ENCODE assay signal across 1 cellular context in genomic region chr4:38223801-38224236, GRCh38.
TF ChIP-seq lines count a peak whose summit lies in the region.

No MANE protein-coding gene starts in this region.

TF ChIP-seq in HepG2, 621 proteins besides CTCF, POLR2A, EP300 and RAD21 (continued from another document and continues in another):
- TF ChIP-seq HNRNPK (IDR thresholded peaks at IDR 0.05; ENCODE audit: low read depth, low read length, poor library complexity, severe bottlenecking) (no peak), FOXP4 (CRISPR knock-in tag; IDR thresholded peaks at IDR 0.05) (peak; percentile 92), HNF4G (IDR thresholded peaks at IDR 0.05; ENCODE audit: borderline replicate concordance, low read depth, low read length) (peak; percentile 17; the same call in 1 of the 2 replicates), HNF4G (CRISPR knock-in tag; IDR thresholded peaks at IDR 0.05; ENCODE audit: borderline replicate concordance, low read depth) (no peak), ZFX (CRISPR knock-in tag; IDR thresholded peaks at IDR 0.05; ENCODE audit: low read depth) (peak; percentile 19; the same call in 1 of the 2 replicates), ZNF530 (CRISPR knock-in tag; IDR thresholded peaks at IDR 0.05; ENCODE audit: low read depth) (no peak), WIZ (CRISPR knock-in tag; IDR thresholded peaks at IDR 0.05) (no peak), ZNF513 (CRISPR knock-in tag; conservative IDR thresholded peaks at IDR 0.05) (no peak), ATRX (CRISPR knock-in tag; IDR thresholded peaks at IDR 0.05; ENCODE audit: borderline replicate concordance) (no peak), TERF1 (CRISPR knock-in tag; IDR thresholded peaks at IDR 0.05) (no peak), SP1 (IDR thresholded peaks at IDR 0.05) (no peak), SP1 (CRISPR knock-in tag; IDR thresholded peaks at IDR 0.05) (no peak), ZNF276 (CRISPR knock-in tag; IDR thresholded peaks at IDR 0.05; ENCODE audit: low read depth) (0 out of 2 replicates have a peak, but pooled peaks have one; percentile 21), REPIN1 (CRISPR knock-in tag; IDR thresholded peaks at IDR 0.05; ENCODE audit: borderline replicate concordance, low read depth) (no peak), NR2F2 (IDR thresholded peaks at IDR 0.05; ENCODE audit: borderline replicate concordance, low read depth) (peak; percentile 77), REXO4 (CRISPR knock-in tag; IDR thresholded peaks at IDR 0.05; ENCODE audit: borderline replicate concordance) (no peak), THYN1 (CRISPR knock-in tag; IDR thresholded peaks at IDR 0.05; ENCODE audit: borderline replicate concordance, low read depth) (no peak), LBX2 (CRISPR knock-in tag; IDR thresholded peaks at IDR 0.05; ENCODE audit: borderline replicate concordance) (no peak), PITX1 (CRISPR knock-in tag; IDR thresholded peaks at IDR 0.05) (peak; percentile 62), NPAS2 (CRISPR knock-in tag; IDR thresholded peaks at IDR 0.05; ENCODE audit: borderline replicate concordance) (no peak), NONO (IDR thresholded peaks at IDR 0.05) (no peak), NONO (CRISPR knock-in tag; conservative IDR thresholded peaks at IDR 0.05) (0 out of 2 replicates have a peak, but pooled peaks have one; percentile 30), SRSF1 (optimal IDR thresholded peaks at IDR 0.05; ENCODE audit: low read depth, low read length) (no peak), ZFAT (CRISPR knock-in tag; conservative IDR thresholded peaks at IDR 0.05) (no peak), HDAC2 (CRISPR knock-in tag; IDR thresholded peaks at IDR 0.05) (peak; percentile 44; the same call in 1 of the 2 replicates), SNRNP70 (IDR thresholded peaks at IDR 0.05; ENCODE audit: low read depth, low read length) (no peak), NR2F6 (IDR thresholded peaks at IDR 0.05) (peak; percentile 71), NR2F6 (CRISPR knock-in tag; IDR thresholded peaks at IDR 0.05) (peak; percentile 46; the same call in 1 of the 2 replicates), ARID5B (CRISPR knock-in tag; IDR thresholded peaks at IDR 0.05) (peak; percentile 64), MEIS1 (CRISPR knock-in tag; IDR thresholded peaks at IDR 0.05; ENCODE audit: borderline replicate concordance) (no peak), TOPORS (CRISPR knock-in tag; IDR thresholded peaks at IDR 0.05) (no peak), ZBTB2 (CRISPR knock-in tag; IDR thresholded peaks at IDR 0.05; ENCODE audit: low read depth) (no peak), ISX (CRISPR knock-in tag; conservative IDR thresholded peaks at IDR 0.05) (no peak), ZNF234 (CRISPR knock-in tag; conservative IDR thresholded peaks at IDR 0.05) (no peak), HNF1A (IDR thresholded peaks at IDR 0.05; ENCODE audit: low read depth) (peak; percentile 85), HNF1A (CRISPR knock-in tag; IDR thresholded peaks at IDR 0.05; ENCODE audit: borderline replicate concordance) (peak; percentile 87; the same call in 1 of the 2 replicates), TAF1 (CRISPR knock-in tag; IDR thresholded peaks at IDR 0.05) (no peak), SNAPC2 (CRISPR knock-in tag; IDR thresholded peaks at IDR 0.05) (no peak)
- TF ChIP-seq, protein P1, sequence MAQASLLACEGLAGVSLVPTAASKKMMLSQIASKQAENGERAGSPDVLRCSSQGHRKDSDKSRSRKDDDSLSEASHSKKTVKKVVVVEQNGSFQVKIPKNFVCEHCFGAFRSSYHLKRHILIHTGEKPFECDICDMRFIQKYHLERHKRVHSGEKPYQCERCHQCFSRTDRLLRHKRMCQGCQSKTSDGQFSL (CRISPR knock-in tag; IDR thresholded peaks at IDR 0.05), result no peak
- TF ChIP-seq, protein P2, sequence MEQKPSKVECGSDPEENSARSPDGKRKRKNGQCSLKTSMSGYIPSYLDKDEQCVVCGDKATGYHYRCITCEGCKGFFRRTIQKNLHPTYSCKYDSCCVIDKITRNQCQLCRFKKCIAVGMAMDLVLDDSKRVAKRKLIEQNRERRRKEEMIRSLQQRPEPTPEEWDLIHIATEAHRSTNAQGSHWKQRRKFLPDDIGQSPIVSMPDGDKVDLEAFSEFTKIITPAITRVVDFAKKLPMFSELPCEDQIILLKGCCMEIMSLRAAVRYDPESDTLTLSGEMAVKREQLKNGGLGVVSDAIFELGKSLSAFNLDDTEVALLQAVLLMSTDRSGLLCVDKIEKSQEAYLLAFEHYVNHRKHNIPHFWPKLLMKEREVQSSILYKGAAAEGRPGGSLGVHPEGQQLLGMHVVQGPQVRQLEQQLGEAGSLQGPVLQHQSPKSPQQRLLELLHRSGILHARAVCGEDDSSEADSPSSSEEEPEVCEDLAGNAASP (CRISPR knock-in tag; IDR thresholded peaks at IDR 0.05; ENCODE audit: borderline replicate concordance), result 0 out of 2 replicates have a peak, but pooled peaks have one; percentile 47
- TF ChIP-seq, protein P3, sequence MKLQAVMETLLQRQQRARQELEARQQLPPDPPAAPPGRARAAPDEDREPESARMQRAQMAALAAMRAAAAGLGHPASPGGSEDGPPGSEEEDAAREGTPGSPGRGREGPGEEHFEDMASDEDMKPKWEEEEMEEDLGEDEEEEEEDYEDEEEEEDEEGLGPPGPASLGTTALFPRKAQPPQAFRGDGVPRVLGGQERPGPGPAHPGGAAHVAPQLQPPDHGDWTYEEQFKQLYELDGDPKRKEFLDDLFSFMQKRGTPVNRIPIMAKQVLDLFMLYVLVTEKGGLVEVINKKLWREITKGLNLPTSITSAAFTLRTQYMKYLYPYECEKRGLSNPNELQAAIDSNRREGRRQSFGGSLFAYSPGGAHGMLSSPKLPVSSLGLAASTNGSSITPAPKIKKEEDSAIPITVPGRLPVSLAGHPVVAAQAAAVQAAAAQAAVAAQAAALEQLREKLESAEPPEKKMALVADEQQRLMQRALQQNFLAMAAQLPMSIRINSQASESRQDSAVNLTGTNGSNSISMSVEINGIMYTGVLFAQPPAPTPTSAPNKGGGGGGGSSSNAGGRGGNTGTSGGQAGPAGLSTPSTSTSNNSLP (IDR thresholded peaks at IDR 0.05; ENCODE audit: low read depth, low read length), result peak; percentile 57
